In genomic region chr22:30236875-30237274, GRCh38 we compare ENCODE assay signal across 15 cellular contexts. TPM values are rescaled to one million over a fixed set of nuclear protein-coding genes. Genes with fewer than 3 reads are reported as not detected.
"Had no signal": no experiment of that assay in that cellular context is flagged by ENCODE, and none has a peak within 500 bp of the region (broad histone marks: within the 10 kb centered on the region; RNA-seq: fewer than 3 reads in every experiment).

No MANE protein-coding gene starts in this region.

- H3K27me3 ChIP-seq: ovary, thyroid gland, vagina had no signal

- ATAC-seq: activated T-helper 17 cell treated with anti-CD3 and anti-CD28 coated beads, Interleukin-2, amount 50 U/mL, for 72 hours; gastroesophageal sphincter; left lung had no signal

- DNase-seq: activated CD4-positive, alpha-beta T cell treated with anti-CD3 and anti-CD28 coated beads for 1 hour; activated naive CD4-positive, alpha-beta T cell treated with anti-CD3 and anti-CD28 coated beads, Interleukin-2, amount 10 ng/mL, durations not matched to agents 7 days and 5 days; cerebellar nuclear complex; dermis blood vessel endothelial cell; ovary; T-helper 9 cell; thyroid gland had no signal

- H3K27me3 Mint-ChIP-seq: activated naive CD4-positive, alpha-beta T cell treated with anti-CD3 and anti-CD28 coated beads, Interleukin-2, amount 10 ng/mL, durations not matched to agents 7 days and 5 days; activated T-helper 17 cell treated with anti-CD3 and anti-CD28 coated beads, Interleukin-2, amount 50 U/mL, for 72 hours; brain had no signal

- H3K4me3 Mint-ChIP-seq: activated naive CD4-positive, alpha-beta T cell treated with anti-CD3 and anti-CD28 coated beads, Interleukin-2, amount 10 ng/mL, durations not matched to agents 7 days and 5 days; activated T-helper 17 cell treated with anti-CD3 and anti-CD28 coated beads, Interleukin-2, amount 50 U/mL, for 72 hours; brain had no signal

- H3K9me3 Mint-ChIP-seq: activated naive CD4-positive, alpha-beta T cell treated with anti-CD3 and anti-CD28 coated beads, Interleukin-2, amount 10 ng/mL, durations not matched to agents 7 days and 5 days; activated T-helper 17 cell treated with anti-CD3 and anti-CD28 coated beads, Interleukin-2, amount 50 U/mL, for 72 hours had no signal

- H3K27ac ChIP-seq: gastroesophageal sphincter, ovary, vagina had no signal

- H3K36me3 ChIP-seq: gastroesophageal sphincter, left lung, ovary, thyroid gland, vagina had no signal

- H3K36me3 Mint-ChIP-seq: brain had no signal

- H3K4me1 Mint-ChIP-seq: activated T-helper 17 cell treated with anti-CD3 and anti-CD28 coated beads, Interleukin-2, amount 50 U/mL, for 72 hours had no signal

- H3K9me3 ChIP-seq: gastroesophageal sphincter, left lung, ovary, thyroid gland, vagina had no signal

- H3K4me3 ChIP-seq: gastroesophageal sphincter, left lung, ovary, thyroid gland, vagina had no signal

RNA-seq across cellular contexts. Expression of gene OSM, which starts 29.8 kb away (rescaled TPM):
- total RNA-seq: dermis blood vessel endothelial cell, epithelial cell of proximal tubule, vagina had no signal
- polyA plus RNA-seq: keratinocyte, neural cell had no signal
